8 cellular contexts compared by ENCODE assay signal in the genomic region with DNA sequence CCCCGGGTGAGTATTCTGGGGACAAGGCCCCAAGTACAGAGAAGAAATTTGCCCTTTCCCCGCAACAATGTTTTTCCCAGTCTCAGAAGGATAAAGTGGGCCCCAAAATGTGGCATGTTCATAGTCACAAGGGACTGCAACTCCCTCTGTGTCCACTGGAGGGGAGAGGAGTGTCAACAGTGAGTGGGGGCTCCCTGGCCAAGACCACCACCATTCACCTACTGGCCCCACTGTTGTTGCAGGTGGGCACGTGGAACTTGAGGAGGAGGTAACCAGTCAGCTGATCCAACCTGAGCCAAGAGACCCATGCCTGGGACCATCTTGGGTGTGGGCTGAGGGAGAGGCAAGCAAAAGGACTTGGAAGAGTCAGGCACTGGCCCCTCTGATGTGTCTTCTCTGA. TPM values are rescaled to one million over a fixed set of nuclear protein-coding genes. Genes with fewer than 3 reads are reported as not detected.
DNase-seq lines count a peak whose midpoint lies in the region; ATAC-seq and TF ChIP-seq lines count a peak whose summit lies in the region.

No MANE protein-coding gene starts in this region.

- peaks cover 4% of the 10 kb centered on the region for H3K36me3 ChIP-seq in neural cell (ENCODE audit: insufficient read depth, low read length)

- no peak overlapping the region for H3K27ac ChIP-seq in neural cell (ENCODE audit: low read length)

- H3K9me2 ChIP-seq in neural cell (ENCODE audit: insufficient read depth, low read length): no peaks in the 10 kb centered on the region

- H3K9me3 ChIP-seq in neural cell (ENCODE audit: low read length): no peaks in the 10 kb centered on the region

- H3K9ac ChIP-seq in neural cell (ENCODE audit: low read length): no peak overlapping the region

- peak; percentile 72 for TF ChIP-seq CTCF in fibroblast of pulmonary artery (IDR thresholded peaks at IDR 0.05; ENCODE audit: low read length, missing control alignments)
- TF ChIP-seq CTCF in neural cell (IDR thresholded peaks at IDR 0.05; ENCODE audit: poor library complexity, severe bottlenecking): peak; percentile 34

- H3K4me3 ChIP-seq in fibroblast of pulmonary artery (replicated peaks; ENCODE audit: low read depth, low read length) (peak overlapping the region; percentile 59), neural cell (ENCODE audit: low read length) (peak overlapping the region; percentile 67)

- TF ChIP-seq RAD21 in neural cell (conservative IDR thresholded peaks at IDR 0.05): no peak

- no peak for ATAC-seq in GM18858 (IDR thresholded peaks at IDR 0.05; ENCODE audit: unreplicated experiment)
- no peak for ATAC-seq in GM18868 (IDR thresholded peaks at IDR 0.05; ENCODE audit: unreplicated experiment)

- no peak for TF ChIP-seq EP300 in neural cell (conservative IDR thresholded peaks at IDR 0.05; ENCODE audit: poor library complexity, severe bottlenecking)

- no peak overlapping the region for H2AFZ ChIP-seq in neural cell (ENCODE audit: low read depth, low read length)

- no peaks in the 10 kb centered on the region for H3K79me2 ChIP-seq in neural cell (replicated peaks; ENCODE audit: insufficient read depth, low read length)

- no peaks in the 10 kb centered on the region for H3F3A ChIP-seq in neural cell (ENCODE audit: insufficient read depth, low read length, poor library complexity, severe bottlenecking)

- H4K20me1 ChIP-seq in neural cell (ENCODE audit: insufficient read depth): no peaks in the 10 kb centered on the region

- H3K27me3 ChIP-seq in neural cell (ENCODE audit: insufficient read depth, low read depth, low read length): no peaks in the 10 kb centered on the region

- peak; percentile 40 for DNase-seq in activated CD4-positive, alpha-beta T cell treated with anti-CD3 and anti-CD28 coated beads for 48 hours
- no peak for DNase-seq in activated CD4-positive, alpha-beta T cell treated with anti-CD3 and anti-CD28 coated beads for 1 hour
- DNase-seq in Kasumi-1 (lab: John Stamatoyannopoulos, UW): peak; percentile 29 to 37
- peak; percentile 39 for DNase-seq in activated T-cell treated with anti-CD3 and anti-CD28 coated beads, Interleukin-2, amount 50 U/mL, for 1 hour
- DNase-seq in fibroblast of pulmonary artery (ENCODE audit: low read depth): peak; percentile 43

- H3K4me2 ChIP-seq in neural cell (ENCODE audit: low read length): no peak overlapping the region

TF ChIP-seq in neural cell, 6 proteins besides CTCF, POLR2A, EP300 and RAD21:
- TF ChIP-seq POLR2AphosphoS5 (IDR thresholded peaks at IDR 0.05) (no peak), EZH2 (IDR thresholded peaks at IDR 0.05; ENCODE audit: borderline replicate concordance, insufficient read depth, low read length, poor library complexity, severe bottlenecking) (no peak), MXI1 (conservative IDR thresholded peaks at IDR 0.05; ENCODE audit: poor library complexity, severe bottlenecking) (no peak), TAF1 (IDR thresholded peaks at IDR 0.05; ENCODE audit: low read depth) (no peak)
- TF ChIP-seq, protein P1, sequence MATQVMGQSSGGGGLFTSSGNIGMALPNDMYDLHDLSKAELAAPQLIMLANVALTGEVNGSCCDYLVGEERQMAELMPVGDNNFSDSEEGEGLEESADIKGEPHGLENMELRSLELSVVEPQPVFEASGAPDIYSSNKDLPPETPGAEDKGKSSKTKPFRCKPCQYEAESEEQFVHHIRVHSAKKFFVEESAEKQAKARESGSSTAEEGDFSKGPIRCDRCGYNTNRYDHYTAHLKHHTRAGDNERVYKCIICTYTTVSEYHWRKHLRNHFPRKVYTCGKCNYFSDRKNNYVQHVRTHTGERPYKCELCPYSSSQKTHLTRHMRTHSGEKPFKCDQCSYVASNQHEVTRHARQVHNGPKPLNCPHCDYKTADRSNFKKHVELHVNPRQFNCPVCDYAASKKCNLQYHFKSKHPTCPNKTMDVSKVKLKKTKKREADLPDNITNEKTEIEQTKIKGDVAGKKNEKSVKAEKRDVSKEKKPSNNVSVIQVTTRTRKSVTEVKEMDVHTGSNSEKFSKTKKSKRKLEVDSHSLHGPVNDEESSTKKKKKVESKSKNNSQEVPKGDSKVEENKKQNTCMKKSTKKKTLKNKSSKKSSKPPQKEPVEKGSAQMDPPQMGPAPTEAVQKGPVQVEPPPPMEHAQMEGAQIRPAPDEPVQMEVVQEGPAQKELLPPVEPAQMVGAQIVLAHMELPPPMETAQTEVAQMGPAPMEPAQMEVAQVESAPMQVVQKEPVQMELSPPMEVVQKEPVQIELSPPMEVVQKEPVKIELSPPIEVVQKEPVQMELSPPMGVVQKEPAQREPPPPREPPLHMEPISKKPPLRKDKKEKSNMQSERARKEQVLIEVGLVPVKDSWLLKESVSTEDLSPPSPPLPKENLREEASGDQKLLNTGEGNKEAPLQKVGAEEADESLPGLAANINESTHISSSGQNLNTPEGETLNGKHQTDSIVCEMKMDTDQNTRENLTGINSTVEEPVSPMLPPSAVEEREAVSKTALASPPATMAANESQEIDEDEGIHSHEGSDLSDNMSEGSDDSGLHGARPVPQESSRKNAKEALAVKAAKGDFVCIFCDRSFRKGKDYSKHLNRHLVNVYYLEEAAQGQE (IDR thresholded peaks at IDR 0.05; ENCODE audit: borderline replicate concordance): no peak

RNA-seq across cellular contexts. Expression of a gene that starts 0.8 kb away (rescaled TPM):
- 4.5 and 5.4 TPM in 2 replicates for polyA plus RNA-seq in neural cell
- polyA minus RNA-seq in neural cell: 0.73 and 1.6 TPM in 2 replicates

RNA-seq across cellular contexts. Expression of a gene that starts 12.7 kb away (rescaled TPM):
- polyA plus RNA-seq in neural cell: 15.0 and 16.5 TPM in 2 replicates
- 10.2 and 12.4 TPM in 2 replicates for polyA minus RNA-seq in neural cell

RNA-seq across cellular contexts. Expression of a gene that starts 22.2 kb away (rescaled TPM):
- polyA plus RNA-seq in neural cell: 30.1 and 33.1 TPM in 2 replicates
- 41.4 and 42.6 TPM in 2 replicates for polyA minus RNA-seq in neural cell

RNA-seq across cellular contexts. Expression of a gene that starts 22.3 kb away (rescaled TPM):
- 22.3 and 25.7 TPM in 2 replicates for polyA plus RNA-seq in neural cell
- 42.1 and 42.7 TPM in 2 replicates for polyA minus RNA-seq in neural cell

RNA-seq across cellular contexts. Expression of a gene that starts 39.5 kb away (rescaled TPM):
- 0.16 TPM in 1 of 2 replicates, not detected in the other for polyA plus RNA-seq in neural cell
- 0.12 TPM in 1 of 2 replicates, not detected in the other for polyA minus RNA-seq in neural cell
